Comparison of ENCODE assay signal across 8 cellular contexts in genomic region chr7:105589221-105590077, GRCh38. TPM values are rescaled to one million over a fixed set of nuclear protein-coding genes. Genes with fewer than 3 reads are reported as not detected.
DNase-seq lines count a peak whose midpoint lies in the region; ATAC-seq and TF ChIP-seq lines count a peak whose summit lies in the region.

No MANE protein-coding gene starts in this region.

- intact Hi-C loops in IMR-90 (cut with micrococcal nuclease): loop anchor here (5.0 to 10.0 kb wide), 2 partner anchors 187 to 455 kb away; no protein-coding TSS in a partner anchor
- intact Hi-C loops in OCI-LY7 (cut with micrococcal nuclease; ENCODE audit: unreplicated experiment): loop anchor here (2.0 to 10.0 kb wide), 4 partner anchors 195 to 667 kb away; no protein-coding TSS in a partner anchor
- intact Hi-C loops in aorta (cut with DNase I): no loop called here

- H3K18ac ChIP-seq in IMR-90 (ENCODE audit: low read depth, low read length): no peak overlapping the region

- in situ Hi-C loops in IMR-90 (cut with MboI; ENCODE audit: low sequenced_read_pairs): no loop called here

- H4K20me1 ChIP-seq in IMR-90 (ENCODE audit: insufficient read depth, low read length): no peaks in the 10 kb centered on the region
- H4K20me1 ChIP-seq in OCI-LY7 (ENCODE audit: insufficient read depth, low read length): no peaks in the 10 kb centered on the region

- H3K9me3 Mint-ChIP-seq in activated T-cell treated with anti-CD3 and anti-CD28 coated beads, Interleukin-2, amount 50 U/mL, for 4 hours: peaks cover 3% of the 10 kb centered on the region

- H2BK5ac ChIP-seq in IMR-90 (ENCODE audit: low read depth, low read length, poor library complexity, severe bottlenecking): no peak overlapping the region

- H2BK20ac ChIP-seq in IMR-90 (ENCODE audit: low read depth, low read length): no peak overlapping the region

- no peaks in the 10 kb centered on the region for H3K9me1 ChIP-seq in IMR-90 (ENCODE audit: insufficient read depth, low read length)

- TF ChIP-seq RAD21 in IMR-90 (IDR thresholded peaks at IDR 0.05; ENCODE audit: low read length): peak; percentile 81

- H3K9ac ChIP-seq in IMR-90 (ENCODE audit: low read depth, low read length): no peak overlapping the region

- 40% methylated on average over 4 of the region's 6 CpGs; no CpG with 5 or more reads in 1 of the 2 experiments for WGBS in IMR-90 (ENCODE audit: extremely low coverage in 2 of 2, insufficient read length in 1 of 2), 2 experiments
- WGBS in aorta, 2 donors: 24% methylated on average over 6 of the region's 6 CpGs

- H2AFZ ChIP-seq in IMR-90 (replicated peaks; ENCODE audit: low read length, poor library complexity) (peak overlapping the region; percentile 52), OCI-LY7 (ENCODE audit: low read length) (no peak overlapping the region)

- H3K27me3 Mint-ChIP-seq in activated T-cell treated with anti-CD3 and anti-CD28 coated beads, Interleukin-2, amount 50 U/mL, for 4 hours (ENCODE audit: low read depth): no peaks in the 10 kb centered on the region

- H3K4me1 Mint-ChIP-seq in activated T-cell treated with anti-CD3 and anti-CD28 coated beads, Interleukin-2, amount 50 U/mL, for 4 hours (ENCODE audit: low read depth): peaks cover 11% of the 10 kb centered on the region

- H2AK9ac ChIP-seq in IMR-90 (replicated peaks; ENCODE audit: low read depth, low read length, poor library complexity): no peak overlapping the region

- H3K14ac ChIP-seq in IMR-90 (replicated peaks; ENCODE audit: low read depth, low read length): no peak overlapping the region

- no peaks in the 10 kb centered on the region for H3K79me1 ChIP-seq in IMR-90 (ENCODE audit: low read depth in 1 of 2, low read length in 2 of 2)

- H3K4me2 ChIP-seq in IMR-90 (ENCODE audit: low read depth, low read length): no peak overlapping the region
- no peak overlapping the region for H3K4me2 ChIP-seq in OCI-LY7 (ENCODE audit: low read length)

- no peaks in the 10 kb centered on the region for H3K9me2 ChIP-seq in OCI-LY7 (ENCODE audit: insufficient read depth, low read length)

- no peak overlapping the region for H3K23ac ChIP-seq in IMR-90 (ENCODE audit: low read depth, low read length)

- no peaks in the 10 kb centered on the region for H3K36me3 Mint-ChIP-seq in activated T-cell treated with anti-CD3 and anti-CD28 coated beads, Interleukin-2, amount 50 U/mL, for 4 hours (ENCODE audit: insufficient read depth)

- DNase-seq in ELR (ENCODE audit: low read depth) (peak; percentile 81), IMR-90 (peak; percentile 81), OCI-LY7 (ENCODE audit: low spot score) (peak; percentile 78), fibroblast of villous mesenchyme (ENCODE audit: low read depth) (peak; percentile 76), occipital lobe (lab: John Stamatoyannopoulos, UW) (peak; percentile 71), aorta (no peak)
- DNase-seq in activated T-cell treated with anti-CD3 and anti-CD28 coated beads, Interleukin-2, amount 50 U/mL, for 4 hours: peak; percentile 28

- POLR2A ChIA-PET in IMR-90 (lab: Charles Lee; ENCODE audit: unreplicated experiment): no interaction called here
- POLR2A ChIA-PET in OCI-LY7 (lab: Charles Lee): interaction anchor here (1.2 to 1.8 kb wide), 2 partner anchors 8 to 576 kb away, joined by 3 to 4 read pairs; no protein-coding TSS in a partner anchor

- no peaks in the 10 kb centered on the region for H3K79me2 ChIP-seq in OCI-LY7 (ENCODE audit: insufficient read depth, low read depth, low read length)

- H4K8ac ChIP-seq in IMR-90 (ENCODE audit: low read depth in 2 of 2, low read length in 2 of 2): no peak overlapping the region

- H3K4me3 Mint-ChIP-seq in activated T-cell treated with anti-CD3 and anti-CD28 coated beads, Interleukin-2, amount 50 U/mL, for 4 hours: no peak overlapping the region

- ATAC-seq in GM21619 (IDR thresholded peaks at IDR 0.05; ENCODE audit: unreplicated experiment) (peak; percentile 85), IMR-90 (ENCODE audit: low read depth) (peak; percentile 99), aorta (ENCODE audit: low FRiP score) (peak; percentile 84)
- ATAC-seq in activated T-cell treated with anti-CD3 and anti-CD28 coated beads, Interleukin-2, amount 50 U/mL, for 4 hours: peak; percentile 84 to 89

- no peak overlapping the region for H4K5ac ChIP-seq in IMR-90 (ENCODE audit: low read depth, low read length)

- peak; percentile 85 for TF ChIP-seq CTCF in IMR-90 (conservative IDR thresholded peaks at IDR 0.05; ENCODE audit: low read depth, low read length)
- peak; percentile 90 for TF ChIP-seq CTCF in OCI-LY7 (conservative IDR thresholded peaks at IDR 0.05; ENCODE audit: low read length)
- TF ChIP-seq CTCF in fibroblast of villous mesenchyme (IDR thresholded peaks at IDR 0.05; ENCODE audit: insufficient read depth, low read depth, low read length): peak; percentile 71

- H3K9me3 ChIP-seq in IMR-90 (ENCODE audit: control insufficient read depth, insufficient read depth, low read length) (no peaks in the 10 kb centered on the region), OCI-LY7 (ENCODE audit: low read length) (peaks cover 8% of the 10 kb centered on the region; the same call in 1 of the 2 replicates), aorta (ENCODE audit: control insufficient read depth, low read length) (no peaks in the 10 kb centered on the region)

- H3K36me3 ChIP-seq in IMR-90 (ENCODE audit: control insufficient read depth, insufficient read depth, low read length): no peaks in the 10 kb centered on the region
- H3K36me3 ChIP-seq in OCI-LY7 (ENCODE audit: insufficient read depth, low read length): no peaks in the 10 kb centered on the region
- H3K36me3 ChIP-seq in aorta (ENCODE audit: control insufficient read depth in 1 of 2, insufficient read depth in 2 of 2, low read length in 1 of 2): no peaks in the 10 kb centered on the region

- no peak overlapping the region for H2BK120ac ChIP-seq in IMR-90 (ENCODE audit: low read depth, low read length)

- H3K4me1 ChIP-seq in IMR-90 (ENCODE audit: control insufficient read depth, insufficient read depth, low read length): no peaks in the 10 kb centered on the region
- H3K4me1 ChIP-seq in OCI-LY7 (ENCODE audit: insufficient read depth, low read length, poor library complexity, severe bottlenecking): peaks cover 6% of the 10 kb centered on the region
- no peaks in the 10 kb centered on the region for H3K4me1 ChIP-seq in aorta (ENCODE audit: control insufficient read depth in 1 of 2, insufficient read depth in 2 of 2, low read length in 2 of 2)

- H3K27me3 ChIP-seq in IMR-90 (ENCODE audit: control insufficient read depth, insufficient read depth, low read length) (no peaks in the 10 kb centered on the region), aorta (ENCODE audit: control insufficient read depth in 1 of 2, insufficient read depth in 2 of 2, low read length in 1 of 2) (no peaks in the 10 kb centered on the region)

- H2AK5ac ChIP-seq in IMR-90 (ENCODE audit: low read depth, low read length): no peak overlapping the region

- dilution Hi-C loops in IMR-90 (cut with HindIII; ENCODE audit: low sequenced_read_pairs, unreplicated experiment): no loop called here

- H4K91ac ChIP-seq in IMR-90 (ENCODE audit: insufficient read depth, low read depth, low read length): no peak overlapping the region

- no peak overlapping the region for H3K56ac ChIP-seq in IMR-90 (ENCODE audit: extremely low read depth, insufficient read depth, low read length)

- CTCF ChIA-PET in IMR-90 (lab: Yijun Ruan, JAX) (interaction anchor here (0.6 to 1.0 kb wide), 4 partner anchors 8 to 1775 kb away, joined by 3 to 5 read pairs (median 4); partner anchors contain the start of gene SRPK2), OCI-LY7 (lab: Charles Lee; ENCODE audit: unreplicated experiment) (interaction anchor here (1.0 kb wide), 1 partner anchor 191 kb away, joined by 3 read pairs; no protein-coding TSS in a partner anchor)

- no peak overlapping the region for H3K4ac ChIP-seq in IMR-90 (ENCODE audit: low read depth, low read length)

- TF ChIP-seq POLR2A in IMR-90 (IDR thresholded peaks at IDR 0.05; ENCODE audit: low read depth, low read length): no peak

- H3K4me3 ChIP-seq in IMR-90 (ENCODE audit: insufficient read depth, low read depth, low read length) (no peak overlapping the region), OCI-LY7 (ENCODE audit: low read depth, low read length, poor library complexity, severe bottlenecking) (no peak overlapping the region), fibroblast of villous mesenchyme (ENCODE audit: low read depth, low read length) (no peak overlapping the region), aorta (ENCODE audit: low read length in 2 of 2) (no peak overlapping the region)

- no TSS peak for BruUV-seq in IMR-90 (replicated peaks; lab: Mats Ljungman, UMichigan)
- BruUV-seq in OCI-LY7 (replicated peaks; lab: Mats Ljungman, UMichigan): no TSS peak

- H3K27ac ChIP-seq in IMR-90 (ENCODE audit: insufficient read depth, low read length) (no peak overlapping the region), OCI-LY7 (ENCODE audit: low read depth, low read length, poor library complexity, severe bottlenecking) (no peak overlapping the region), aorta (ENCODE audit: low read depth in 1 of 2, low read length in 2 of 2) (no peak overlapping the region)

- H2BK15ac ChIP-seq in IMR-90 (ENCODE audit: low read depth, low read length): no peak overlapping the region

RNA-seq across cellular contexts. Expression of gene EFCAB10, which starts 8.2 kb away (rescaled TPM):
- total RNA-seq in IMR-90 (2012; rRNA removed) (not detected in 2 replicates), OCI-LY7 (2022) (not detected in 2 replicates), fibroblast of villous mesenchyme (under 0.01 TPM in 1 of 2 replicates, not detected in the other), occipital lobe (3.3 TPM), aorta (not detected)
- polyA plus RNA-seq in IMR-90 (2012; rRNA removed) (not detected in 2 replicates), aorta (not detected)
- polyA plus RNA-seq in IMR-90 (2012; cell fraction: cytosol; rRNA removed): not detected in 2 replicates
- polyA plus RNA-seq in IMR-90 (2012; cell fraction: nucleus; rRNA removed; ENCODE audit: low replicate concordance): not detected in 2 replicates
- total RNA-seq in OCI-LY7 (2014; rRNA removed; shearing (Covaris generic)): not detected in 2 replicates
- not detected for total RNA-seq in activated T-cell treated with anti-CD3 and anti-CD28 coated beads, Interleukin-2, amount 50 U/mL, for 4 hours

RNA-seq across cellular contexts. Expression of gene RINT1, which starts 57.4 kb away (rescaled TPM):
- total RNA-seq in IMR-90 (2012; rRNA removed): 23.1 and 25.6 TPM in 2 replicates
- polyA plus RNA-seq in IMR-90 (2012; rRNA removed): 13.0 and 15.9 TPM in 2 replicates
- 2.8 and 4.2 TPM in 2 replicates for polyA plus RNA-seq in IMR-90 (2012; cell fraction: cytosol; rRNA removed)
- polyA plus RNA-seq in IMR-90 (2012; cell fraction: nucleus; rRNA removed; ENCODE audit: low replicate concordance): 6.2 and 38.8 TPM in 2 replicates
- 11.1 and 11.2 TPM in 2 replicates for total RNA-seq in OCI-LY7 (2014; rRNA removed; shearing (Covaris generic))
- total RNA-seq in OCI-LY7 (2022): 23.9 and 27.8 TPM in 2 replicates
- 10 to 100 TPM; 31.3 to 34.1 (median 31.5) TPM for total RNA-seq in activated T-cell treated with anti-CD3 and anti-CD28 coated beads, Interleukin-2, amount 50 U/mL, for 4 hours
- 13.9 and 22.5 TPM in 2 replicates for total RNA-seq in fibroblast of villous mesenchyme
- total RNA-seq in occipital lobe: 23.9 TPM
- total RNA-seq in aorta: 10 to 100 TPM; 16.6 to 17.7 TPM
- polyA plus RNA-seq in aorta: 10 to 100 TPM in 1 of 2 donors, 1 to 10 TPM in 1; 5.5 to 14.0 TPM

Comparison
In these comparisons a context has a peak if more than half of its experiments do, and no peak if none do; other contexts are left out.
1. DNase-seq: peak in ELR (single experiment), IMR-90 (single experiment), OCI-LY7 (single experiment), activated T-cell treated with anti-CD3 and anti-CD28 coated beads, Interleukin-2, amount 50 U/mL, for 4 hours (single experiment), fibroblast of villous mesenchyme (single experiment) and occipital lobe (single experiment); none in aorta (0 of 2).
2. intact Hi-C loops: an anchor here in IMR-90 (5.0 to 10.0 kb wide) and OCI-LY7 (2.0 to 10.0 kb wide); none called in aorta.
3. Peak in every context shown above with its lines, with median percentiles within 50 percentile points of each other: ATAC-seq and CTCF ChIP-seq.